In the genomic region with DNA sequence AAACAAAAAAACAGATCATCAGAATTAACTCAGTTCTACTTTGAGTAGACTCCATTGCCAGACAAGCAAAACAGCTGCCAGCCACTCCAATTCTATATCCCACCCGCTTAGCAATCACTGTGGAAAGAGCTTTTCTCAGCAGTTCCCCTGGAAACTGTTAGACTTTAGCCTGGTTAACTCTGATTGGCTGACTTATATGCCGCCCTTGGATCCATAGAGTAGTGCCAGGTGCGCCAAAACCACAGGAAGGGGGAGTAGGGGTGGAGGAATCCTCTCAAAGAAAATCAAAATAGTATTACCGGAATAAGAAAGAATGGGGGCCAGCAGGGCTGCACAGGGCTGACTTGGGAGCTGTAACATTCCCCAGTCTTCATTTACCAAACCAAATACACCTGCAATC, we compare ENCODE assay signal across 16 cellular contexts. TPM values are rescaled to one million over a fixed set of nuclear protein-coding genes. Genes with fewer than 3 reads are reported as not detected.
DNase-seq lines count a peak whose midpoint lies in the region; ATAC-seq, FAIRE-seq and TF ChIP-seq lines count a peak whose summit lies in the region.
"Had no signal": no experiment of that assay in that cellular context is flagged by ENCODE, and none has a peak within 500 bp of the region (broad histone marks: within the 10 kb centered on the region; RNA-seq: fewer than 3 reads in every experiment).

No MANE protein-coding gene starts in this region.

- no peak overlapping the region for H3K27ac ChIP-seq in HEK293 (ENCODE audit: extremely low read depth, low read depth, low read length)
- H3K27ac ChIP-seq in kidney (ENCODE audit: low read depth in 2 of 2, low read length in 2 of 2): no peak overlapping the region
- no peak overlapping the region for H3K27ac ChIP-seq in A673 (ENCODE audit: low read depth, low read length, poor library complexity, severe bottlenecking)
- H3K27ac ChIP-seq: epithelial cell of prostate, sigmoid colon, thoracic aorta had no signal

- BruUV-seq in A673 (replicated peaks; lab: Mats Ljungman, UMichigan): no TSS peak

- H3K27me3 ChIP-seq in A673 (replicated peaks; ENCODE audit: insufficient read depth, low read depth, low read length, poor library complexity): peaks cover 16% of the 10 kb centered on the region
- H3K27me3 ChIP-seq: sigmoid colon had no signal

- H3K36me3 ChIP-seq in HEK293 (ENCODE audit: control insufficient read depth in 2 of 2, insufficient read depth in 1 of 2, low read length in 2 of 2) (no peaks in the 10 kb centered on the region), kidney (ENCODE audit: control insufficient read depth in 1 of 2, insufficient read depth in 2 of 2, low read length in 2 of 2) (no peaks in the 10 kb centered on the region), A673 (ENCODE audit: insufficient read depth, low read length, poor library complexity, severe bottlenecking) (no peaks in the 10 kb centered on the region)
- H3K36me3 ChIP-seq: sigmoid colon, thoracic aorta had no signal

- no peaks in the 10 kb centered on the region for H3K4me1 Mint-ChIP-seq in memory B cell
- no peaks in the 10 kb centered on the region for H3K4me1 Mint-ChIP-seq in activated naive CD4-positive, alpha-beta T cell treated with anti-CD3 and anti-CD28 coated beads for 36 hours (ENCODE audit: low read depth)

- POLR2A ChIA-PET in HEK293 (lab: Yijun Ruan, JAX) (no interaction called here), A673 (lab: Charles Lee; ENCODE audit: low non-redundant PET) (no interaction called here)

- H3K36me3 Mint-ChIP-seq in memory B cell: no peaks in the 10 kb centered on the region
- no peaks in the 10 kb centered on the region for H3K36me3 Mint-ChIP-seq in activated naive CD4-positive, alpha-beta T cell treated with anti-CD3 and anti-CD28 coated beads for 36 hours (ENCODE audit: low read depth)
- H3K36me3 Mint-ChIP-seq: brain had no signal

- DNase-seq in NCI-H2107 (lab: John Stamatoyannopoulos, UW): peak; percentile 56
- DNase-seq in NCI-H82 (lab: John Stamatoyannopoulos, UW): peak; percentile 56
- no peak for DNase-seq in memory B cell (ENCODE audit: low spot score in 2 of 2)
- DNase-seq in G401 (ENCODE audit: low spot score): no peak
- no peak for DNase-seq in kidney
- DNase-seq in A673 (ENCODE audit: low spot score): no peak
- DNase-seq in activated naive CD4-positive, alpha-beta T cell treated with anti-CD3 and anti-CD28 coated beads for 36 hours: no peak
- DNase-seq: activated CD4-positive, alpha-beta T cell treated with anti-CD3 and anti-CD28 coated beads for 4 hours; activated naive CD4-positive, alpha-beta T cell treated with anti-CD3 and anti-CD28 coated beads, Interleukin-2, amount 50 U/mL, for 16 hours; sigmoid colon; stimulated activated CD8-positive, alpha-beta memory T cell treated with anti-CD3 and anti-CD28 coated beads, Interleukin-4, amount 100 ng/mL, for 48 hours; T-helper 9 cell had no signal

- no peak for FAIRE-seq in kidney (lab: Jason Lieb, UNC)

- intact Hi-C loops in kidney (cut with DNase I) (no loop called here), A673 (cut with micrococcal nuclease; ENCODE audit: unreplicated experiment) (no loop called here)
- intact Hi-C loops in activated naive CD4-positive, alpha-beta T cell treated with anti-CD3 and anti-CD28 coated beads for 36 hours (cut with micrococcal nuclease): loop anchor here (10.0 kb wide), 1 partner anchor 567 kb away; no protein-coding TSS in a partner anchor

- H3K4me3 ChIP-seq in HEK293 (ENCODE audit: low read depth, low read length) (no peak overlapping the region), kidney (ENCODE audit: low read length in 2 of 2) (no peak overlapping the region), A673 (ENCODE audit: low read depth, low read length, poor library complexity, severe bottlenecking) (no peak overlapping the region)
- H3K4me3 ChIP-seq: sigmoid colon, thoracic aorta had no signal

- ATAC-seq in memory B cell (ENCODE audit: low read depth): no peak

- H3K4me1 ChIP-seq in HEK293 (ENCODE audit: control insufficient read depth, insufficient read depth, low read length) (0 out of 2 replicates have a peak, but pooled peaks cover 2% of the 10 kb centered on the region), kidney (ENCODE audit: control insufficient read depth in 1 of 2, insufficient read depth in 1 of 2, low read depth in 1 of 2, low read length in 2 of 2) (peaks cover 0 to 3% of the 10 kb centered on the region in 2 donors), A673 (ENCODE audit: insufficient read depth, low read length, poor library complexity, severe bottlenecking) (no peaks in the 10 kb centered on the region)

- in situ Hi-C loops in G401 (cut with HindIII; ENCODE audit: low sequenced_read_pairs): no loop called here

- no peak overlapping the region for H3K9ac ChIP-seq in kidney (ENCODE audit: low read length in 2 of 2)

- H3K4me3 Mint-ChIP-seq in memory B cell: no peak overlapping the region
- H3K4me3 Mint-ChIP-seq in activated naive CD4-positive, alpha-beta T cell treated with anti-CD3 and anti-CD28 coated beads for 36 hours: no peak overlapping the region

- H3K9me3 Mint-ChIP-seq in memory B cell: no peaks in the 10 kb centered on the region
- H3K9me3 Mint-ChIP-seq in activated naive CD4-positive, alpha-beta T cell treated with anti-CD3 and anti-CD28 coated beads for 36 hours: no peaks in the 10 kb centered on the region

- CTCF ChIA-PET in HEK293 (lab: Yijun Ruan, JAX): interaction anchor here (0.8 kb wide), 1 partner anchor 14 kb away, joined by 3 read pairs; no protein-coding TSS in a partner anchor
- CTCF ChIA-PET in A673 (lab: Charles Lee): no interaction called here
- CTCF ChIA-PET in activated naive CD4-positive, alpha-beta T cell treated with anti-CD3 and anti-CD28 coated beads for 36 hours (lab: Charles Lee): no interaction called here

- H3K27me3 Mint-ChIP-seq in memory B cell: peaks cover 4% of the 10 kb centered on the region
- peaks cover 1% of the 10 kb centered on the region for H3K27me3 Mint-ChIP-seq in activated naive CD4-positive, alpha-beta T cell treated with anti-CD3 and anti-CD28 coated beads for 36 hours (ENCODE audit: low read depth)

- H3K27ac Mint-ChIP-seq in memory B cell: peak overlapping the region; percentile 8
- no peak overlapping the region for H3K27ac Mint-ChIP-seq in activated naive CD4-positive, alpha-beta T cell treated with anti-CD3 and anti-CD28 coated beads for 36 hours
- H3K27ac Mint-ChIP-seq: brain had no signal

- H3K9me3 ChIP-seq in HEK293 (ENCODE audit: control insufficient read depth, insufficient read depth, low read depth, low read length) (no peaks in the 10 kb centered on the region), kidney (ENCODE audit: control insufficient read depth in 1 of 2, low read length in 2 of 2) (no peaks in the 10 kb centered on the region), A673 (ENCODE audit: low read depth, low read length, poor library complexity, severe bottlenecking) (no peaks in the 10 kb centered on the region)
- H3K9me3 ChIP-seq: sigmoid colon, thoracic aorta had no signal

- TF ChIP-seq CTCF in HEK293 (tag by site-specific recombination; IDR thresholded peaks at IDR 0.05) (no peak), kidney (IDR thresholded peaks at IDR 0.05; ENCODE audit: borderline replicate concordance, extremely low read depth, insufficient read depth) (no peak), A673 (conservative IDR thresholded peaks at IDR 0.05; ENCODE audit: low read depth, low read length) (no peak)

TF ChIP-seq in HEK293, 187 proteins besides CTCF, POLR2A, EP300 and RAD21 (continues in another document):
- TF ChIP-seq, protein P1, sequence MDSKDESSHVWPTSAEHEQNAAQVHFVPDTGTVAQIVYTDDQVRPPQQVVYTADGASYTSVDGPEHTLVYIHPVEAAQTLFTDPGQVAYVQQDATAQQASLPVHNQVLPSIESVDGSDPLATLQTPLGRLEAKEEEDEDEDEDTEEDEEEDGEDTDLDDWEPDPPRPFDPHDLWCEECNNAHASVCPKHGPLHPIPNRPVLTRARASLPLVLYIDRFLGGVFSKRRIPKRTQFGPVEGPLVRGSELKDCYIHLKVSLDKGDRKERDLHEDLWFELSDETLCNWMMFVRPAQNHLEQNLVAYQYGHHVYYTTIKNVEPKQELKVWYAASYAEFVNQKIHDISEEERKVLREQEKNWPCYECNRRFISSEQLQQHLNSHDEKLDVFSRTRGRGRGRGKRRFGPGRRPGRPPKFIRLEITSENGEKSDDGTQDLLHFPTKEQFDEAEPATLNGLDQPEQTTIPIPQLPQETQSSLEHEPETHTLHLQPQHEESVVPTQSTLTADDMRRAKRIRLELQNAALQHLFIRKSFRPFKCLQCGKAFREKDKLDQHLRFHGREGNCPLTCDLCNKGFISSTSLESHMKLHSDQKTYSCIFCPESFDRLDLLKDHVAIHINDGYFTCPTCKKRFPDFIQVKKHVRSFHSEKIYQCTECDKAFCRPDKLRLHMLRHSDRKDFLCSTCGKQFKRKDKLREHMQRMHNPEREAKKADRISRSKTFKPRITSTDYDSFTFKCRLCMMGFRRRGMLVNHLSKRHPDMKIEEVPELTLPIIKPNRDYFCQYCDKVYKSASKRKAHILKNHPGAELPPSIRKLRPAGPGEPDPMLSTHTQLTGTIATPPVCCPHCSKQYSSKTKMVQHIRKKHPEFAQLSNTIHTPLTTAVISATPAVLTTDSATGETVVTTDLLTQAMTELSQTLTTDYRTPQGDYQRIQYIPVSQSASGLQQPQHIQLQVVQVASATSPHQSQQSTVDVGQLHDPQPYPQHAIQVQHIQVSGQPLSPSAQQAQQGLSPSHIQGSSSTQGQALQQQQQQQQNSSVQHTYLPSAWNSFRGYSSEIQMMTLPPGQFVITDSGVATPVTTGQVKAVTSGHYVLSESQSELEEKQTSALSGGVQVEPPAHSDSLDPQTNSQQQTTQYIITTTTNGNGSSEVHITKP (tag by site-specific recombination; IDR thresholded peaks at IDR 0.05): peak; percentile 55
- TF ChIP-seq ZNF202 (tag by site-specific recombination; IDR thresholded peaks at IDR 0.05; ENCODE audit: borderline replicate concordance) (no peak), ZBTB48 (tag by site-specific recombination; IDR thresholded peaks at IDR 0.05) (no peak)

RNA-seq across cellular contexts. Expression of a gene that starts 5.4 kb away (rescaled TPM):
- not detected in 2 replicates for total RNA-seq in G401 (2014; rRNA removed; shearing (Covaris generic))
- total RNA-seq in kidney (2.8 TPM), A673 (2021) (0.32 and 0.63 TPM in 2 replicates)
- 0.26 TPM for polyA plus RNA-seq in kidney (ENCODE audit: insufficient read depth, low read depth, low replicate concordance)
- 1 to 10 TPM; 3.7 to 3.8 TPM for total RNA-seq in activated naive CD4-positive, alpha-beta T cell treated with anti-CD3 and anti-CD28 coated beads for 36 hours

RNA-seq across cellular contexts. Expression of a gene that starts 26.3 kb away (rescaled TPM):
- 32.2 and 40.1 TPM in 2 replicates for total RNA-seq in G401 (2014; rRNA removed; shearing (Covaris generic))
- total RNA-seq in kidney (17.2 TPM), A673 (2021) (26.6 and 29.3 TPM in 2 replicates)
- 14.0 TPM for polyA plus RNA-seq in kidney (ENCODE audit: insufficient read depth, low read depth, low replicate concordance)
- 1 to 10 TPM; 1.8 to 1.9 TPM for total RNA-seq in activated naive CD4-positive, alpha-beta T cell treated with anti-CD3 and anti-CD28 coated beads for 36 hours

Comparison
In these comparisons a context has a peak if more than half of its experiments do, and no peak if none do; other contexts are left out.
1. DNase-seq: peak in NCI-H2107 (single experiment) and NCI-H82 (single experiment); none in memory B cell (0 of 2), G401 (single experiment), kidney (single experiment), A673 (single experiment) and activated naive CD4-positive, alpha-beta T cell treated with anti-CD3 and anti-CD28 coated beads for 36 hours (single experiment).